ENCODE assay signal across 9 cellular contexts in the genomic region with DNA sequence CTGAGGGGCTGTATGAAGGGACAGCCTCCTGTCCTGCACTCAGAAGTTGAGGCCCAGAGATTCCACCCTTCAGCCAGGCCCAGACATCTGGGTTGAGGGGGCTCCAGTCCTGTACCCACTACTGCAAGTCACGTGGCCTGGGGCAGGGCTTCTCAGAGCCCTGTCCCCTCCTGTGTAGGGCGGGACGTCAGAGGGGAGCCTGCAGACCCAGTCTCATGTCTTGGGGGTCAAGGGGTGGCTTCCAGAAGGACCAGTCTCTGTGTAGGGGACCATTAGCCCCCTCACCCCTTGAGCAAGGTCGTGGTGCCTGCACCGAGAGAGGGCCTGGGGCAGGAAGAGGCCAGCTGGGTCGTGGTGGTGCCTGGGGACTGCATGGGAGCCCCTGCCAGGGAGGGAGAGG. TPM values are rescaled to one million over a fixed set of nuclear protein-coding genes. Genes with fewer than 3 reads are reported as not detected.
DNase-seq lines count a peak whose midpoint lies in the region; ATAC-seq and TF ChIP-seq lines count a peak whose summit lies in the region.
"Had no signal": no experiment of that assay in that cellular context is flagged by ENCODE, and none has a peak within 500 bp of the region (broad histone marks: within the 10 kb centered on the region; RNA-seq: fewer than 3 reads in every experiment).

No MANE protein-coding gene starts in this region.

- ATAC-seq in Right ventricle myocardium inferior (no peak), GM19452 (IDR thresholded peaks at IDR 0.05; ENCODE audit: unreplicated experiment) (no peak), GM19035 (IDR thresholded peaks at IDR 0.05; ENCODE audit: unreplicated experiment) (no peak)

- in situ Hi-C loops in transverse colon (cut with MboI; ENCODE audit: low pct_ligation_motif_present in 1 of 4, low pct_unique_long_range_greater_than_20kb in 1 of 4, low sequenced_read_pairs in 3 of 4) = no loop called here

- DNase-seq in Right ventricle myocardium inferior (ENCODE audit: missing footprints) (peak; percentile 66), cardiac septum (ENCODE audit: low spot score) (no peak), mesenteric fat pad (ENCODE audit: low spot score) (peak; percentile 84), transverse colon (no peak), KG1 (lab: John Stamatoyannopoulos, UW) (no peak)

- H3K36me3 ChIP-seq in transverse colon = no peaks in the 10 kb centered on the region
- H3K36me3 ChIP-seq: neural progenitor cell had no signal

- WGBS in transverse colon (ENCODE audit: low coverage in 1 of 2), 2 donors = 57% methylated on average over 6 of the region's 6 CpGs; no CpG with 5 or more reads in 1 of the 2 donors

- no peaks in the 10 kb centered on the region for H3K27me3 ChIP-seq in transverse colon
- H3K27me3 ChIP-seq: neural progenitor cell had no signal

- intact Hi-C loops in Right ventricle myocardium inferior (cut with DNase I) (no loop called here), cardiac septum (cut with DNase I) (no loop called here), transverse colon (cut with DNase I; ENCODE audit: low total_unique reads) (no loop called here)

- H3K4me3 ChIP-seq in transverse colon = no peak overlapping the region
- H3K4me3 ChIP-seq: neural progenitor cell had no signal

- no peak for TF ChIP-seq POLR2A in transverse colon (IDR thresholded peaks at IDR 0.05)

- no peaks in the 10 kb centered on the region for H3K9me3 ChIP-seq in transverse colon

- no peak for TF ChIP-seq CTCF in transverse colon (IDR thresholded peaks at IDR 0.05)

- peaks cover 0 to 5% (median 0%) of the 10 kb centered on the region in 4 donors for H3K4me1 ChIP-seq in transverse colon

- no peak for TF ChIP-seq EP300 in transverse colon (IDR thresholded peaks at IDR 0.05; ENCODE audit: low read depth)

- H3K27ac ChIP-seq in angular gyrus (ENCODE audit: low read depth, low read length) (peak overlapping the region; percentile 40), transverse colon (peak overlapping the region in 3 of 4 donors; percentile 21 to 43 (median 29))
- H3K27ac ChIP-seq: neural progenitor cell had no signal

RNA-seq across cellular contexts. Expression of gene PILRA, which starts 0.6 kb away (rescaled TPM):
- total RNA-seq in Right ventricle myocardium inferior (3.8 TPM), cardiac septum (2.3 TPM), mesenteric fat pad (14.5 TPM), transverse colon (1 to 10 TPM in 2 of 4 donors, not detected in 2; 1.9 to 4.9 TPM)

RNA-seq across cellular contexts. Expression of gene PILRB, which starts 14.8 kb away (rescaled TPM):
- total RNA-seq in Right ventricle myocardium inferior (9.2 TPM), cardiac septum (11.6 TPM), mesenteric fat pad (32.1 TPM), transverse colon (100 to 1,000 TPM in 2 of 4 donors, 10 to 100 TPM in 2; 80.0 to 239 (median 113) TPM)

RNA-seq across cellular contexts. Expression of gene ZCWPW1, which starts 55.8 kb away (rescaled TPM):
- total RNA-seq in Right ventricle myocardium inferior (4.4 TPM), cardiac septum (3.4 TPM), mesenteric fat pad (3.2 TPM), transverse colon (1 to 10 TPM in 1 of 4 donors, under 1 TPM in 2, not detected in 1; 0.68 to 2.4 (median 0.80) TPM)

RNA-seq across cellular contexts. Expression of gene MEPCE, which starts 56.9 kb away (rescaled TPM):
- 24.9 TPM for total RNA-seq in Right ventricle myocardium inferior
- 19.7 TPM for total RNA-seq in cardiac septum
- total RNA-seq in mesenteric fat pad = 25.9 TPM
- 10 to 100 TPM; 25.9 to 41.9 (median 30.5) TPM for total RNA-seq in transverse colon

Comparison
In these comparisons a context has a peak if more than half of its experiments do, and no peak if none do; other contexts are left out.
1. DNase-seq: peak in Right ventricle myocardium inferior (single experiment) and mesenteric fat pad (single experiment); none in cardiac septum (single experiment), transverse colon (single experiment) and KG1 (single experiment).